In genomic region chr16:88456356-88457292, GRCh38 we compare ENCODE assay signal across 8 cellular contexts. TPM values are rescaled to one million over a fixed set of nuclear protein-coding genes. Genes with fewer than 3 reads are reported as not detected.
DNase-seq lines count a peak whose midpoint lies in the region; ATAC-seq and TF ChIP-seq lines count a peak whose summit lies in the region.

No MANE protein-coding gene starts in this region.

- H3K14ac ChIP-seq in mesenchymal stem cell (ENCODE audit: low read length in 2 of 2): no peak overlapping the region

- peaks cover 8 to 19% of the 10 kb centered on the region in 2 experiments for H3K27me3 ChIP-seq in mesenchymal stem cell (ENCODE audit: control insufficient read depth in 1 of 2, insufficient read depth in 1 of 2, low read length in 2 of 2)

- peaks cover 43% of the 10 kb centered on the region for H3K79me1 ChIP-seq in mesenchymal stem cell (replicated peaks; ENCODE audit: low read length, poor library complexity, severe bottlenecking)

- no peak overlapping the region for H4K8ac ChIP-seq in mesenchymal stem cell (ENCODE audit: low read length)

- no peak overlapping the region for H2BK15ac ChIP-seq in mesenchymal stem cell (ENCODE audit: low read depth, poor library complexity, severe bottlenecking)

- H2BK12ac ChIP-seq in mesenchymal stem cell (ENCODE audit: low read length in 2 of 2): no peak overlapping the region

- peak overlapping the region; percentile 76 for H2BK120ac ChIP-seq in mesenchymal stem cell (ENCODE audit: low read depth, low read length)

- H3K4ac ChIP-seq in mesenchymal stem cell (ENCODE audit: low read depth in 1 of 2, low read length in 2 of 2): no peak overlapping the region

- no peak overlapping the region for H2BK5ac ChIP-seq in mesenchymal stem cell (ENCODE audit: low read depth, low read length, poor library complexity, severe bottlenecking)

- ATAC-seq in GM21360 (IDR thresholded peaks at IDR 0.05; ENCODE audit: unreplicated experiment) (no peak), HG02970 (IDR thresholded peaks at IDR 0.05; ENCODE audit: low FRiP score, unreplicated experiment) (no peak)

- H3K9ac ChIP-seq in mesenchymal stem cell (ENCODE audit: low read length): peak overlapping the region; percentile 80

- no peak for TF ChIP-seq CTCF in AG10803 (conservative IDR thresholded peaks at IDR 0.05; ENCODE audit: low read length)

- peak overlapping the region; percentile 45 for H2AK5ac ChIP-seq in mesenchymal stem cell (ENCODE audit: low read length, severe bottlenecking)

- H3K4me2 ChIP-seq in mesenchymal stem cell (ENCODE audit: low read length, poor library complexity, severe bottlenecking): peak overlapping the region; percentile 95

- DNase-seq in AG10803 (ENCODE audit: low read depth): no peak
- peak; percentile 48 for DNase-seq in NCI-H2171 treated with DMSO at 0.1 percent for 48 hours (lab: John Stamatoyannopoulos, UW)
- DNase-seq in activated gamma-delta T cell (lab: John Stamatoyannopoulos, UW): peak; percentile 32
- no peak for DNase-seq in mesenchymal stem cell
- peak; percentile 77 to 79 for DNase-seq in stimulated activated CD8-positive, alpha-beta memory T cell treated with anti-CD3 and anti-CD28 coated beads, Interleukin-7, amount 100 ng/mL, for 4 hours (ENCODE audit: low read depth in 2 of 2)
- DNase-seq in NCI-H2227 (lab: John Stamatoyannopoulos, UW; ENCODE audit: unreplicated experiment): no peak

- no peak overlapping the region for H3K27ac ChIP-seq in mesenchymal stem cell (ENCODE audit: low read length, poor library complexity, severe bottlenecking)

- peaks cover 50% of the 10 kb centered on the region for H3K4me1 ChIP-seq in mesenchymal stem cell (ENCODE audit: control insufficient read depth, insufficient read depth, low read depth, low read length)

- H3K18ac ChIP-seq in mesenchymal stem cell (ENCODE audit: low read depth in 1 of 2, low read length in 2 of 2): no peak overlapping the region

- WGBS in mesenchymal stem cell: 84% methylated on average over 14 of the region's 14 CpGs

- no peaks in the 10 kb centered on the region for H3K36me3 ChIP-seq in mesenchymal stem cell (ENCODE audit: control insufficient read depth in 1 of 2, insufficient read depth in 2 of 2, low read depth in 1 of 2, low read length in 2 of 2)

- peak overlapping the region; percentile 50 for H3K4me3 ChIP-seq in AG10803 (ENCODE audit: low read length)
- peak overlapping the region; percentile 15 to 78 for H3K4me3 ChIP-seq in mesenchymal stem cell (ENCODE audit: insufficient read depth in 1 of 2, low read depth in 1 of 2, low read length in 2 of 2)

- H4K91ac ChIP-seq in mesenchymal stem cell (ENCODE audit: low read length): no peak overlapping the region

- H3K23ac ChIP-seq in mesenchymal stem cell (ENCODE audit: low read length in 2 of 2): peak overlapping the region in 1 of 2 experiments; percentile 9

- H2AFZ ChIP-seq in mesenchymal stem cell (ENCODE audit: low read depth, low read length): no peak overlapping the region

- H3K9me3 ChIP-seq in mesenchymal stem cell (ENCODE audit: control insufficient read depth, low read length): no peaks in the 10 kb centered on the region

RNA-seq across cellular contexts. Expression of gene ZFPM1, which starts 3.5 kb away (rescaled TPM):
- 3.4 TPM for polyA plus RNA-seq in mesenchymal stem cell (2013, experiment 1 of 2)
- 3.4 TPM for polyA plus RNA-seq in mesenchymal stem cell (2013, experiment 2 of 2)

Comparison
In these comparisons a context has a peak if more than half of its experiments do, and no peak if none do; other contexts are left out.
1. DNase-seq: peak in NCI-H2171 treated with DMSO at 0.1 percent for 48 hours (single experiment), activated gamma-delta T cell (single experiment) and stimulated activated CD8-positive, alpha-beta memory T cell treated with anti-CD3 and anti-CD28 coated beads, Interleukin-7, amount 100 ng/mL, for 4 hours (2 of 2); none in AG10803 (single experiment), mesenchymal stem cell (single experiment) and NCI-H2227 (single experiment).